In genomic region chr18:57026316-57026715, GRCh38 we compare ENCODE assay signal across 1 cellular context.
TF ChIP-seq lines count a peak whose summit lies in the region.

No MANE protein-coding gene starts in this region.

TF ChIP-seq in IMR-90, 13 proteins besides CTCF, POLR2A, EP300 and RAD21 (continued from another document):
- no peak for TF ChIP-seq MXI1 (IDR thresholded peaks at IDR 0.05; ENCODE audit: borderline replicate concordance, low read depth, low read length)
